2 cellular contexts compared by ENCODE assay signal in the genomic region with DNA sequence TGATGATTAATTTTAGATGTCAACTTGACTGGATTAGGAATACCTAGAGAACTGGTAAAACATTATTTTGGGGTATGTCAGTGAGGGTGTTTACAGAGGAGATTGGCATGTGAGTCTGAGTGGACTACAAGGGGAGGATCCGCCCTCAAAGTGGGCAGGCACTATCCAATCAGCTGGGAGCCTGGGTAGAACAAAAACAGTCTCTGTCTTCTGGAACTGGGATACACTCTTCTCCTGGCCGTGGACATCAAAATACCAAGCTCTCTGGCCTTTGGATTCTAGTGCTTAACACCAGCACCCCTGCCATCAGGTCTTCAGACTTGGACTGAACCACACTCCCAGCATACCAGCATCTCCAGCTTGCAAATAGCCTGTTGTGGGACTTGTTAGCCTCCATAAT.
TF ChIP-seq lines count a peak whose summit lies in the region.

No MANE protein-coding gene starts in this region.

TF ChIP-seq in SK-N-SH, 30 proteins besides CTCF, POLR2A, EP300 and RAD21 (continued from another document):
- TF ChIP-seq, protein P1, sequence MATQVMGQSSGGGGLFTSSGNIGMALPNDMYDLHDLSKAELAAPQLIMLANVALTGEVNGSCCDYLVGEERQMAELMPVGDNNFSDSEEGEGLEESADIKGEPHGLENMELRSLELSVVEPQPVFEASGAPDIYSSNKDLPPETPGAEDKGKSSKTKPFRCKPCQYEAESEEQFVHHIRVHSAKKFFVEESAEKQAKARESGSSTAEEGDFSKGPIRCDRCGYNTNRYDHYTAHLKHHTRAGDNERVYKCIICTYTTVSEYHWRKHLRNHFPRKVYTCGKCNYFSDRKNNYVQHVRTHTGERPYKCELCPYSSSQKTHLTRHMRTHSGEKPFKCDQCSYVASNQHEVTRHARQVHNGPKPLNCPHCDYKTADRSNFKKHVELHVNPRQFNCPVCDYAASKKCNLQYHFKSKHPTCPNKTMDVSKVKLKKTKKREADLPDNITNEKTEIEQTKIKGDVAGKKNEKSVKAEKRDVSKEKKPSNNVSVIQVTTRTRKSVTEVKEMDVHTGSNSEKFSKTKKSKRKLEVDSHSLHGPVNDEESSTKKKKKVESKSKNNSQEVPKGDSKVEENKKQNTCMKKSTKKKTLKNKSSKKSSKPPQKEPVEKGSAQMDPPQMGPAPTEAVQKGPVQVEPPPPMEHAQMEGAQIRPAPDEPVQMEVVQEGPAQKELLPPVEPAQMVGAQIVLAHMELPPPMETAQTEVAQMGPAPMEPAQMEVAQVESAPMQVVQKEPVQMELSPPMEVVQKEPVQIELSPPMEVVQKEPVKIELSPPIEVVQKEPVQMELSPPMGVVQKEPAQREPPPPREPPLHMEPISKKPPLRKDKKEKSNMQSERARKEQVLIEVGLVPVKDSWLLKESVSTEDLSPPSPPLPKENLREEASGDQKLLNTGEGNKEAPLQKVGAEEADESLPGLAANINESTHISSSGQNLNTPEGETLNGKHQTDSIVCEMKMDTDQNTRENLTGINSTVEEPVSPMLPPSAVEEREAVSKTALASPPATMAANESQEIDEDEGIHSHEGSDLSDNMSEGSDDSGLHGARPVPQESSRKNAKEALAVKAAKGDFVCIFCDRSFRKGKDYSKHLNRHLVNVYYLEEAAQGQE (IDR thresholded peaks at IDR 0.05; ENCODE audit: low read depth, low read length) = no peak
- TF ChIP-seq FOSL2 (IDR thresholded peaks at IDR 0.05; ENCODE audit: borderline replicate concordance, low read depth) (no peak), FOXJ3 (CRISPR knock-in tag; IDR thresholded peaks at IDR 0.05) (no peak), GATA2 (CRISPR knock-in tag; IDR thresholded peaks at IDR 0.05) (no peak), RCOR1 (IDR thresholded peaks at IDR 0.05; ENCODE audit: low read length) (no peak)
- TF ChIP-seq, protein P2, sequence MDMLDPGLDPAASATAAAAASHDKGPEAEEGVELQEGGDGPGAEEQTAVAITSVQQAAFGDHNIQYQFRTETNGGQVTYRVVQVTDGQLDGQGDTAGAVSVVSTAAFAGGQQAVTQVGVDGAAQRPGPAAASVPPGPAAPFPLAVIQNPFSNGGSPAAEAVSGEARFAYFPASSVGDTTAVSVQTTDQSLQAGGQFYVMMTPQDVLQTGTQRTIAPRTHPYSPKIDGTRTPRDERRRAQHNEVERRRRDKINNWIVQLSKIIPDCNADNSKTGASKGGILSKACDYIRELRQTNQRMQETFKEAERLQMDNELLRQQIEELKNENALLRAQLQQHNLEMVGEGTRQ (IDR thresholded peaks at IDR 0.05; ENCODE audit: borderline replicate concordance, low read depth, low read length) = no peak
- TF ChIP-seq, protein P3, sequence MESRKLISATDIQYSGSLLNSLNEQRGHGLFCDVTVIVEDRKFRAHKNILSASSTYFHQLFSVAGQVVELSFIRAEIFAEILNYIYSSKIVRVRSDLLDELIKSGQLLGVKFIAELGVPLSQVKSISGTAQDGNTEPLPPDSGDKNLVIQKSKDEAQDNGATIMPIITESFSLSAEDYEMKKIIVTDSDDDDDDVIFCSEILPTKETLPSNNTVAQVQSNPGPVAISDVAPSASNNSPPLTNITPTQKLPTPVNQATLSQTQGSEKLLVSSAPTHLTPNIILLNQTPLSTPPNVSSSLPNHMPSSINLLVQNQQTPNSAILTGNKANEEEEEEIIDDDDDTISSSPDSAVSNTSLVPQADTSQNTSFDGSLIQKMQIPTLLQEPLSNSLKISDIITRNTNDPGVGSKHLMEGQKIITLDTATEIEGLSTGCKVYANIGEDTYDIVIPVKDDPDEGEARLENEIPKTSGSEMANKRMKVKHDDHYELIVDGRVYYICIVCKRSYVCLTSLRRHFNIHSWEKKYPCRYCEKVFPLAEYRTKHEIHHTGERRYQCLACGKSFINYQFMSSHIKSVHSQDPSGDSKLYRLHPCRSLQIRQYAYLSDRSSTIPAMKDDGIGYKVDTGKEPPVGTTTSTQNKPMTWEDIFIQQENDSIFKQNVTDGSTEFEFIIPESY (IDR thresholded peaks at IDR 0.05; ENCODE audit: borderline replicate concordance, low read depth) = no peak
TF ChIP-seq in SK-N-SH: peak in this region for 0.

TF ChIP-seq in SK-N-SH treated with all-trans-retinoic acid at 6 μM for 48 hours, 23 proteins besides CTCF, POLR2A, EP300 and RAD21 (continued from another document):
- TF ChIP-seq, protein P4, sequence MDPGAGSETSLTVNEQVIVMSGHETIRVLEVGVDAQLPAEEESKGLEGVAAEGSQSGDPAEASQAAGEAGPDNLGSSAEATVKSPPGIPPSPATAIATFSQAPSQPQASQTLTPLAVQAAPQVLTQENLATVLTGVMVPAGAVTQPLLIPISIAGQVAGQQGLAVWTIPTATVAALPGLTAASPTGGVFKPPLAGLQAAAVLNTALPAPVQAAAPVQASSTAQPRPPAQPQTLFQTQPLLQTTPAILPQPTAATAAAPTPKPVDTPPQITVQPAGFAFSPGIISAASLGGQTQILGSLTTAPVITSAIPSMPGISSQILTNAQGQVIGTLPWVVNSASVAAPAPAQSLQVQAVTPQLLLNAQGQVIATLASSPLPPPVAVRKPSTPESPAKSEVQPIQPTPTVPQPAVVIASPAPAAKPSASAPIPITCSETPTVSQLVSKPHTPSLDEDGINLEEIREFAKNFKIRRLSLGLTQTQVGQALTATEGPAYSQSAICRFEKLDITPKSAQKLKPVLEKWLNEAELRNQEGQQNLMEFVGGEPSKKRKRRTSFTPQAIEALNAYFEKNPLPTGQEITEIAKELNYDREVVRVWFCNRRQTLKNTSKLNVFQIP (CRISPR knock-in tag; IDR thresholded peaks at IDR 0.05; ENCODE audit: borderline replicate concordance, low read depth) = no peak
- TF ChIP-seq GLIS3 (CRISPR knock-in tag; IDR thresholded peaks at IDR 0.05) (no peak), BACH2 (CRISPR knock-in tag; IDR thresholded peaks at IDR 0.05; ENCODE audit: borderline replicate concordance) (no peak)
- TF ChIP-seq, protein P5, sequence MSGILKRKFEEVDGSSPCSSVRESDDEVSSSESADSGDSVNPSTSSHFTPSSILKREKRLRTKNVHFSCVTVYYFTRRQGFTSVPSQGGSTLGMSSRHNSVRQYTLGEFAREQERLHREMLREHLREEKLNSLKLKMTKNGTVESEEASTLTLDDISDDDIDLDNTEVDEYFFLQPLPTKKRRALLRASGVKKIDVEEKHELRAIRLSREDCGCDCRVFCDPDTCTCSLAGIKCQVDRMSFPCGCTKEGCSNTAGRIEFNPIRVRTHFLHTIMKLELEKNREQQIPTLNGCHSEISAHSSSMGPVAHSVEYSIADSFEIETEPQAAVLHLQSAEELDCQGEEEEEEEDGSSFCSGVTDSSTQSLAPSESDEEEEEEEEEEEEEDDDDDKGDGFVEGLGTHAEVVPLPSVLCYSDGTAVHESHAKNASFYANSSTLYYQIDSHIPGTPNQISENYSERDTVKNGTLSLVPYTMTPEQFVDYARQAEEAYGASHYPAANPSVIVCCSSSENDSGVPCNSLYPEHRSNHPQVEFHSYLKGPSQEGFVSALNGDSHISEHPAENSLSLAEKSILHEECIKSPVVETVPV (CRISPR knock-in tag; IDR thresholded peaks at IDR 0.05) = no peak
